In genomic region chr7:92621026-92621540, GRCh38 we compare ENCODE assay signal across 1 cellular context.
TF ChIP-seq lines count a peak whose summit lies in the region.

No MANE protein-coding gene starts in this region.

TF ChIP-seq in HepG2, 621 proteins besides CTCF, POLR2A, EP300 and RAD21 (continued from another document):
- TF ChIP-seq ZNF281 (CRISPR knock-in tag; IDR thresholded peaks at IDR 0.05; ENCODE audit: borderline replicate concordance) (no peak), ARID3A (IDR thresholded peaks at IDR 0.05; ENCODE audit: low read depth, low read length) (0 out of 2 replicates have a peak, but pooled peaks have one; percentile 48), MED1 (CRISPR knock-in tag; IDR thresholded peaks at IDR 0.05) (peak; percentile 30; the same call in 1 of the 2 replicates), RNF2 (conservative IDR thresholded peaks at IDR 0.05; ENCODE audit: low read depth) (no peak), ZNF367 (CRISPR knock-in tag; IDR thresholded peaks at IDR 0.05; ENCODE audit: borderline replicate concordance) (no peak), ZNF484 (CRISPR knock-in tag; IDR thresholded peaks at IDR 0.05; ENCODE audit: borderline replicate concordance, low read depth) (no peak), TARDBP (CRISPR knock-in tag; IDR thresholded peaks at IDR 0.05) (0 out of 2 replicates have a peak, but pooled peaks have one; percentile 22)
TF ChIP-seq in HepG2: peak in this region for 11.
